Comparison of ENCODE assay signal across 16 cellular contexts in the genomic region with DNA sequence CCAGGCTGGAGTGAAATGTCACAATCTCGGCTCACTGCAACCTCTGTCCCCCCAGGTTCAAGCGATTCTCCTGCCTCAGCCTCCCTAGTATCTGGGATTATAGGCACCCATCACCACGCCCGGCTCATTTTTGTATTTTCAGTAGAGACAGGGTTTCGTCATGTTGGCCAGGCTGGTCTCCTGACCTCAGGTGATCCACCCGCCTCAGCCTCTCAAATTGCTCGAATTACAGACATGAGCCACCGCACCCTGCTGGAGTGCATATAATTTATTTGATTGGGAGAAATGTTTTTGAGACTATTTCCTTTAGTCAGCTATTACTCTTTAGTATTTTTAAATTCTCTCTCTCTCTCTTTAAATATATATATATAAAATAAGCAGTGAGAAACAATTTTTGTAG. TPM values are rescaled to one million over a fixed set of nuclear protein-coding genes. Genes with fewer than 3 reads are reported as not detected.
DNase-seq lines count a peak whose midpoint lies in the region; ATAC-seq and TF ChIP-seq lines count a peak whose summit lies in the region.
"Had no signal": no experiment of that assay in that cellular context is flagged by ENCODE, and none has a peak within 500 bp of the region (broad histone marks: within the 10 kb centered on the region; RNA-seq: fewer than 3 reads in every experiment).

No MANE protein-coding gene starts in this region.

- intact Hi-C loops in mammary epithelial cell (cut with micrococcal nuclease) (loop anchor here (5.0 kb wide), 1 partner anchor 191 kb away; no protein-coding TSS in a partner anchor), mucosa of descending colon (cut with DNase I, micrococcal nuclease) (no loop called here), OCI-LY7 (cut with micrococcal nuclease; ENCODE audit: unreplicated experiment) (no loop called here)

- TF ChIP-seq CTCF in HEK293 (tag by site-specific recombination; IDR thresholded peaks at IDR 0.05) (no peak), mammary epithelial cell (conservative IDR thresholded peaks at IDR 0.05 in 1 of 2, IDR thresholded peaks at IDR 0.05 in 1 of 2; ENCODE audit: extremely low read depth in 1 of 2, insufficient read depth in 1 of 2, low read depth in 1 of 2, low read length in 2 of 2) (no peak), mucosa of descending colon (IDR thresholded peaks at IDR 0.05) (no peak), OCI-LY7 (conservative IDR thresholded peaks at IDR 0.05; ENCODE audit: low read length) (no peak)

- in situ Hi-C loops in mammary epithelial cell (cut with MboI; ENCODE audit: low sequenced_read_pairs in 2 of 2) = no loop called here
- in situ Hi-C loops in KBM-7 (cut with MboI; ENCODE audit: low pct_unique_long_range_greater_than_20kb, low sequenced_read_pairs) = no loop called here

- ATAC-seq in mucosa of descending colon (no peak), HG03378 (IDR thresholded peaks at IDR 0.05; ENCODE audit: unreplicated experiment) (no peak)
- ATAC-seq: A549 had no signal

- H3K4me3 ChIP-seq in HEK293 (ENCODE audit: low read depth, low read length) (no peak overlapping the region), mammary epithelial cell (replicated peaks in 1 of 3; ENCODE audit: insufficient read depth in 1 of 3, low read depth in 2 of 3, low read length in 3 of 3) (no peak overlapping the region), mucosa of descending colon (no peak overlapping the region), OCI-LY7 (ENCODE audit: low read depth, low read length, poor library complexity, severe bottlenecking) (no peak overlapping the region)
- H3K4me3 ChIP-seq: A549 had no signal

- CTCF ChIA-PET in HEK293 (lab: Yijun Ruan, JAX) = interaction anchor here (0.6 to 2.4 kb wide), 5 partner anchors 116 to 1254 kb away, joined by 3 to 9 read pairs (median 3); no protein-coding TSS in a partner anchor
- CTCF ChIA-PET in mammary epithelial cell (lab: Charles Lee; ENCODE audit: low non-redundant PET) = no interaction called here
- CTCF ChIA-PET in OCI-LY7 (lab: Charles Lee; ENCODE audit: unreplicated experiment) = no interaction called here

- H2AFZ ChIP-seq in mammary epithelial cell (ENCODE audit: low read depth, low read length) (no peak overlapping the region), OCI-LY7 (ENCODE audit: low read length) (no peak overlapping the region)

- POLR2A ChIA-PET in HEK293 (lab: Yijun Ruan, JAX) (interaction anchor here (0.6 kb wide), 1 partner anchor 518 kb away, joined by 3 read pairs; no protein-coding TSS in a partner anchor), OCI-LY7 (lab: Charles Lee) (no interaction called here)

- BruUV-seq in mammary epithelial cell (replicated peaks; lab: Mats Ljungman, UMichigan) (no TSS peak), OCI-LY7 (replicated peaks; lab: Mats Ljungman, UMichigan) (no TSS peak)

- H3K79me2 ChIP-seq in mammary epithelial cell (ENCODE audit: insufficient read depth, low read length) (peaks cover 90% of the 10 kb centered on the region), OCI-LY7 (ENCODE audit: insufficient read depth, low read depth, low read length) (no peaks in the 10 kb centered on the region)

- H3K9ac ChIP-seq in mammary epithelial cell (ENCODE audit: insufficient read depth, low read length) = no peak overlapping the region

- H4K20me1 ChIP-seq in mammary epithelial cell (ENCODE audit: insufficient read depth, low read length) = no peaks in the 10 kb centered on the region
- no peaks in the 10 kb centered on the region for H4K20me1 ChIP-seq in OCI-LY7 (ENCODE audit: insufficient read depth, low read length)

- H3K9me2 ChIP-seq in OCI-LY7 (ENCODE audit: insufficient read depth, low read length) = no peaks in the 10 kb centered on the region

- H3K27ac ChIP-seq in HEK293 (ENCODE audit: extremely low read depth, low read depth, low read length) (no peak overlapping the region), mammary epithelial cell (ENCODE audit: insufficient read depth, low read depth, low read length) (peak overlapping the region; percentile 3), OCI-LY7 (ENCODE audit: low read depth, low read length, poor library complexity, severe bottlenecking) (no peak overlapping the region)
- H3K27ac ChIP-seq: A549, C4-2B had no signal

- no peaks in the 10 kb centered on the region for H3K9me3 ChIP-seq in HEK293 (ENCODE audit: control insufficient read depth, insufficient read depth, low read depth, low read length)
- H3K9me3 ChIP-seq in mammary epithelial cell (replicated peaks; ENCODE audit: insufficient read depth, low read length) = no peaks in the 10 kb centered on the region
- no peaks in the 10 kb centered on the region for H3K9me3 ChIP-seq in mucosa of descending colon
- no peaks in the 10 kb centered on the region for H3K9me3 ChIP-seq in OCI-LY7 (ENCODE audit: low read length)
- H3K9me3 ChIP-seq: A549, BE2C had no signal

- 96% methylated on average over 7 of the region's 8 CpGs for WGBS in mammary epithelial cell (ENCODE audit: low coverage, missing lambda C conversion rate)

- no peak overlapping the region for H3K4me2 ChIP-seq in mammary epithelial cell (ENCODE audit: insufficient read depth, low read depth, low read length)
- H3K4me2 ChIP-seq in OCI-LY7 (ENCODE audit: low read length) = no peak overlapping the region
- H3K4me2 ChIP-seq: A549 had no signal

- peaks cover 57% of the 10 kb centered on the region for H3K4me1 ChIP-seq in HEK293 (ENCODE audit: control insufficient read depth, insufficient read depth, low read length)
- peaks cover 68% of the 10 kb centered on the region for H3K4me1 ChIP-seq in mammary epithelial cell (ENCODE audit: insufficient read depth, low read length)
- H3K4me1 ChIP-seq in mucosa of descending colon (ENCODE audit: low read depth) = peaks cover 13% of the 10 kb centered on the region
- no peaks in the 10 kb centered on the region for H3K4me1 ChIP-seq in OCI-LY7 (ENCODE audit: insufficient read depth, low read length, poor library complexity, severe bottlenecking)
- H3K4me1 ChIP-seq: BE2C had no signal

- no peak for DNase-seq in mammary epithelial cell
- peak; percentile 50 to 62 (median 57) for DNase-seq in mucosa of descending colon
- DNase-seq in OCI-LY7 (ENCODE audit: low spot score) = no peak
- DNase-seq in KBM-7 = no peak
- DNase-seq: BE2C; CD4-positive, alpha-beta memory T cell; DMS153; DMS79 treated with DMSO at 0.1 percent for 48 hours; EL; HCEC 1CT had no signal

- H3K27me3 ChIP-seq in mammary epithelial cell (ENCODE audit: insufficient read depth, low read length) = no peaks in the 10 kb centered on the region
- H3K27me3 ChIP-seq: BE2C had no signal

- dilution Hi-C loops in mammary epithelial cell (cut with HindIII; ENCODE audit: low sequenced_read_pairs) = no loop called here

- H3K36me3 ChIP-seq in HEK293 (ENCODE audit: control insufficient read depth in 2 of 2, insufficient read depth in 1 of 2, low read length in 2 of 2) (no peaks in the 10 kb centered on the region; a peak in 1 of 3 replicates), mammary epithelial cell (ENCODE audit: insufficient read depth, low read length) (peaks cover 6% of the 10 kb centered on the region), mucosa of descending colon (ENCODE audit: low read depth) (no peaks in the 10 kb centered on the region), OCI-LY7 (ENCODE audit: insufficient read depth, low read length) (no peaks in the 10 kb centered on the region)
- H3K36me3 ChIP-seq: BE2C had no signal

TF ChIP-seq in HEK293, 187 proteins besides CTCF, POLR2A, EP300 and RAD21:
- TF ChIP-seq, protein P1, sequence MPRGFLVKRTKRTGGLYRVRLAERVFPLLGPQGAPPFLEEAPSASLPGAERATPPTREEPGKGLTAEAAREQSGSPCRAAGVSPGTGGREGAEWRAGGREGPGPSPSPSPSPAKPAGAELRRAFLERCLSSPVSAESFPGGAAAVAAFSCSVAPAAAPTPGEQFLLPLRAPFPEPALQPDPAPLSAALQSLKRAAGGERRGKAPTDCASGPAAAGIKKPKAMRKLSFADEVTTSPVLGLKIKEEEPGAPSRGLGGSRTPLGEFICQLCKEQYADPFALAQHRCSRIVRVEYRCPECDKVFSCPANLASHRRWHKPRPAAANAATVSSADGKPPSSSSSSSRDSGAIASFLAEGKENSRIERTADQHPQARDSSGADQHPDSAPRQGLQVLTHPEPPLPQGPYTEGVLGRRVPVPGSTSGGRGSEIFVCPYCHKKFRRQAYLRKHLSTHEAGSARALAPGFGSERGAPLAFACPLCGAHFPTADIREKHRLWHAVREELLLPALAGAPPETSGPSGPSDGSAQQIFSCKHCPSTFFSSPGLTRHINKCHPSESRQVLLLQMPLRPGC (tag by site-specific recombination; IDR thresholded peaks at IDR 0.05) = no peak
- TF ChIP-seq KLF1 (tag by site-specific recombination; IDR thresholded peaks at IDR 0.05) (peak; percentile 63), ZNF629 (tag by site-specific recombination; IDR thresholded peaks at IDR 0.05) (peak; percentile 29; the same call in 1 of the 2 replicates), PBX3 (CRISPR knock-in tag; IDR thresholded peaks at IDR 0.05) (no peak), ZNF335 (tag by site-specific recombination; conservative IDR thresholded peaks at IDR 0.05) (peak; percentile 28; the same call in 1 of the 2 replicates), WT1 (tag by site-specific recombination; IDR thresholded peaks at IDR 0.05) (peak; percentile 42), ZNF138 (tag by site-specific recombination; IDR thresholded peaks at IDR 0.05; ENCODE audit: borderline replicate concordance) (no peak), ZNF394 (tag by site-specific recombination; IDR thresholded peaks at IDR 0.05; ENCODE audit: borderline replicate concordance) (peak; percentile 58; the same call in 1 of the 2 replicates), MZF1 (tag by site-specific recombination; IDR thresholded peaks at IDR 0.05; ENCODE audit: borderline replicate concordance) (no peak)

RNA-seq across cellular contexts. Expression of gene FAM83B, which starts 29.8 kb away (rescaled TPM):
- total RNA-seq in mammary epithelial cell = 100 to 1,000 TPM in 1 of 2 donors, 10 to 100 TPM in 1; 52.2 to 101 TPM
- polyA plus RNA-seq in mammary epithelial cell = 11.4 TPM
- 60.7 TPM for polyA minus RNA-seq in mammary epithelial cell
- 10 to 100 TPM; 17.5 to 46.5 (median 39.5) TPM for total RNA-seq in mucosa of descending colon
- total RNA-seq in OCI-LY7 (2014; rRNA removed; shearing (Covaris generic)) = not detected in 2 replicates
- not detected in 2 replicates for total RNA-seq in OCI-LY7 (2022)
- total RNA-seq: CD4-positive, alpha-beta memory T cell; H4 had no signal
- polyA plus RNA-seq: CD4-positive, alpha-beta memory T cell; IgD-negative memory B cell had no signal

Comparison
In these comparisons a context has a peak if more than half of its experiments do, and no peak if none do; other contexts are left out.
1. DNase-seq: peak in mucosa of descending colon (3 of 3); none in mammary epithelial cell (single experiment), OCI-LY7 (single experiment) and KBM-7 (single experiment).
2. RNA of gene FAM83B, which starts 29.8 kb away (total RNA-seq): 52.2 to 101 TPM in mammary epithelial cell and 17.5 to 46.5 TPM in mucosa of descending colon; not detected in OCI-LY7; every median in the first group is over 10 times any median in the second.